1 cellular context compared by ENCODE assay signal in genomic region chr5:34838785-34839714, GRCh38.
A peak's percentile ranks its signal among the peaks of the same experiment; 100 is the strongest.
TF ChIP-seq lines count a peak whose summit lies in the region.

Gene TTC23L, plus strand, starts transcription at chr5:34839164. Its CDS starts 1,508 bp downstream, at chr5:34840672.

TF ChIP-seq in H1, 55 proteins besides CTCF, POLR2A, EP300 and RAD21 (continued from another document):
- TF ChIP-seq E2F6 (IDR thresholded peaks at IDR 0.05) (peak; percentile 82), TCF12 (IDR thresholded peaks at IDR 0.05; ENCODE audit: low read depth, low read length) (peak; percentile 72; the same call in 1 of the 2 replicates), RFX5 (IDR thresholded peaks at IDR 0.05; ENCODE audit: borderline replicate concordance, low read depth, low read length) (0 out of 2 replicates have a peak, but pooled peaks have one; percentile 26), GABPA (IDR thresholded peaks at IDR 0.05; ENCODE audit: borderline replicate concordance, insufficient read depth, low read length) (peak; percentile 91), CREB1 (IDR thresholded peaks at IDR 0.05) (peak; percentile 64; the same call in 1 of the 2 replicates), MAFK (IDR thresholded peaks at IDR 0.05; ENCODE audit: low read depth, low read length) (no peak), PHF8 (conservative IDR thresholded peaks at IDR 0.05; ENCODE audit: low read depth, low read length) (peak; percentile 78), ATF3 (IDR thresholded peaks at IDR 0.05; ENCODE audit: insufficient read depth, low read depth, low read length) (no peak), ZNF274 (IDR thresholded peaks at IDR 0.05; ENCODE audit: borderline replicate concordance, extremely low read depth, low read length) (no peak), MAX (IDR thresholded peaks at IDR 0.05) (peak; percentile 89), NRF1 (IDR thresholded peaks at IDR 0.05; ENCODE audit: low read depth, low read length) (0 out of 2 replicates have a peak, but pooled peaks have one; percentile 12), RXRA (IDR thresholded peaks at IDR 0.05; ENCODE audit: insufficient read depth, low read depth, low read length) (0 out of 2 replicates have a peak, but pooled peaks have one; percentile 65), BRCA1 (IDR thresholded peaks at IDR 0.05; ENCODE audit: low read depth, low read length) (no peak), RBBP5 (IDR thresholded peaks at IDR 0.05; ENCODE audit: borderline replicate concordance, low read depth, low read length) (peak; percentile 97), EGR1 (IDR thresholded peaks at IDR 0.05; ENCODE audit: borderline replicate concordance, low read depth, low read length) (no peak), KDM4A (IDR thresholded peaks at IDR 0.05; ENCODE audit: low read depth, low read length, severe bottlenecking) (peak; percentile 59), SRF (IDR thresholded peaks at IDR 0.05; ENCODE audit: low read depth, low read length) (0 out of 2 replicates have a peak, but pooled peaks have one; percentile 22), HDAC2 (IDR thresholded peaks at IDR 0.05; ENCODE audit: borderline replicate concordance in 1 of 2, low read depth in 2 of 2, low read length in 2 of 2) (peak; percentile 70 to 95; a peak in 2 of 4 replicates), CHD2 (IDR thresholded peaks at IDR 0.05; ENCODE audit: low read length) (no peak; the same call in 1 of the 2 replicates), NANOG (IDR thresholded peaks at IDR 0.05; ENCODE audit: insufficient read depth, low read depth, low read length, poor library complexity, severe bottlenecking) (no peak), KDM1A (IDR thresholded peaks at IDR 0.05; ENCODE audit: borderline replicate concordance, low read length) (no peak), ATF2 (IDR thresholded peaks at IDR 0.05; ENCODE audit: low read length) (no peak), TAF1 (IDR thresholded peaks at IDR 0.05; ENCODE audit: low read depth, low read length) (peak; percentile 94), CTBP2 (IDR thresholded peaks at IDR 0.05; ENCODE audit: borderline replicate concordance, insufficient read depth, insufficient read length, low read length) (no peak), TAF7 (optimal IDR thresholded peaks at IDR 0.05; ENCODE audit: borderline replicate concordance, low read depth, low read length) (peak; percentile 90), SIN3A (conservative IDR thresholded peaks at IDR 0.05 in 1 of 2, IDR thresholded peaks at IDR 0.05 in 1 of 2; ENCODE audit: low read depth in 1 of 2, low read length in 2 of 2) (peak; percentile 98 to 100), SAP30 (IDR thresholded peaks at IDR 0.05; ENCODE audit: insufficient read depth, insufficient replicate concordance, low read length) (peak; percentile 77), SIX5 (IDR thresholded peaks at IDR 0.05; ENCODE audit: low read depth, low read length) (no peak), YY1 (IDR thresholded peaks at IDR 0.05; ENCODE audit: low read depth, low read length) (0 out of 2 replicates have a peak, but pooled peaks have one; percentile 12), POLR2AphosphoS5 (IDR thresholded peaks at IDR 0.05; ENCODE audit: low read depth, low read length) (peak; percentile 86), TBP (IDR thresholded peaks at IDR 0.05; ENCODE audit: low read depth, low read length) (peak; percentile 89)
